12 cellular contexts compared by ENCODE assay signal in the genomic region with DNA sequence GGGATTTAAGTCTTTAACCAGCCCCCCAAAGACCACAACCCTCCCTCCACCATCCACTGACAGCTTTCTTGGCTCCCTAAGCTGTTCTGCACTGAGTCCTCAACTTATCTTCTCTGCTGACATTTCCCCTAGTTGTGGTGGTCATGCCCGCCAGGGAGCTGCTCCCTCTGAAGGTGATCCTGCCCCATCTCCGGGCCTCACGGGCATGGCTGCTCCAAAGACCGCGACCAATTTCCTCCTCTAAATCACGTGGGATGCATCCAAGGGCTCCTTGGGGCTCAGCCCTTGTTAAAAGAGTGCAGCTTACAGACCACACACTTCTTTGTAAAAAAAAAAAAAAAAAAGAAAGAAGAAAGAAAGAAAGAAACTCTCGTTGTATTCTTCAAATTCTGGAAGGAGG. TPM values are rescaled to one million over a fixed set of nuclear protein-coding genes. Genes with fewer than 3 reads are reported as not detected.
DNase-seq lines count a peak whose midpoint lies in the region; ATAC-seq, FAIRE-seq and TF ChIP-seq lines count a peak whose summit lies in the region.
"Had no signal": no experiment of that assay in that cellular context is flagged by ENCODE, and none has a peak within 500 bp of the region (broad histone marks: within the 10 kb centered on the region; RNA-seq: fewer than 3 reads in every experiment).

No MANE protein-coding gene starts in this region.

- no peak for FAIRE-seq in astrocyte (lab: Jason Lieb, UNC)
- FAIRE-seq: endometrium had no signal

- peak overlapping the region; percentile 78 for H3K4me2 ChIP-seq in astrocyte (ENCODE audit: low read length)

- H2AFZ ChIP-seq in astrocyte (ENCODE audit: low read depth, low read length), result no peak overlapping the region

- H3K27ac Mint-ChIP-seq in T-helper 1 cell treated with Interleukin-12 subunit alpha and Interleukin-12 subunit beta and Interleukin-4 antibody, amounts not matched to agents 30 μg/mL and 1 μg/mL, for 36 hours, result peak overlapping the region; percentile 98
- peak overlapping the region; percentile 100 for H3K27ac Mint-ChIP-seq in astrocyte (ENCODE audit: unreplicated experiment)

- no peaks in the 10 kb centered on the region for H3K27me3 Mint-ChIP-seq in T-helper 1 cell treated with Interleukin-12 subunit alpha and Interleukin-12 subunit beta and Interleukin-4 antibody, amounts not matched to agents 30 μg/mL and 1 μg/mL, for 36 hours (ENCODE audit: low read depth)
- H3K27me3 Mint-ChIP-seq in astrocyte (ENCODE audit: low read depth, unreplicated experiment), result no peaks in the 10 kb centered on the region

- no peak for TF ChIP-seq EP300 in suprapubic skin (IDR thresholded peaks at IDR 0.05)

- TF ChIP-seq POLR2A in suprapubic skin (IDR thresholded peaks at IDR 0.05), result no peak

- no peak for DNase-seq in T-helper 1 cell
- no peak for DNase-seq in astrocyte (ENCODE audit: low read depth)
- no peak for DNase-seq in suprapubic skin (ENCODE audit: low spot score in 2 of 2)
- no peak for DNase-seq in NCI-H524 (lab: John Stamatoyannopoulos, UW)
- no peak for DNase-seq in NCI-H1092 (lab: John Stamatoyannopoulos, UW)
- DNase-seq: NCI-H2227 treated with DMSO at 0.1 percent for 48 hours had no signal

- H3K36me3 ChIP-seq in astrocyte (ENCODE audit: insufficient read depth, low read length), result no peaks in the 10 kb centered on the region
- H3K36me3 ChIP-seq in liver (ENCODE audit: control insufficient read depth in 4 of 4, insufficient read depth in 3 of 4, low read depth in 1 of 4, low read length in 3 of 4), result no peaks in the 10 kb centered on the region
- no peaks in the 10 kb centered on the region for H3K36me3 ChIP-seq in suprapubic skin

- no peaks in the 10 kb centered on the region for H3K79me2 ChIP-seq in astrocyte (ENCODE audit: insufficient read depth, low read length)

- no peak for ATAC-seq in GM18870 (IDR thresholded peaks at IDR 0.05; ENCODE audit: unreplicated experiment)

- no peak overlapping the region for H3K4me3 ChIP-seq in astrocyte (ENCODE audit: insufficient read depth, low read depth, low read length)
- H3K4me3 ChIP-seq in liver (ENCODE audit: low read depth in 1 of 3, low read length in 3 of 3), result no peak overlapping the region
- H3K4me3 ChIP-seq in suprapubic skin, result no peak overlapping the region

- peak overlapping the region; percentile 77 for H3K9ac ChIP-seq in astrocyte (ENCODE audit: low read length)
- peak overlapping the region; percentile 82 to 88 for H3K9ac ChIP-seq in liver (ENCODE audit: low read depth in 1 of 2, low read length in 2 of 2)

- H3K9me3 ChIP-seq in astrocyte (ENCODE audit: insufficient read depth, low read depth, low read length) (no peaks in the 10 kb centered on the region), liver (ENCODE audit: control insufficient read depth in 4 of 4, low read length in 3 of 4) (no peaks in the 10 kb centered on the region), suprapubic skin (no peaks in the 10 kb centered on the region)

- peak overlapping the region; percentile 93 for H3K27ac ChIP-seq in astrocyte (ENCODE audit: low read depth, low read length)
- H3K27ac ChIP-seq in liver (ENCODE audit: low read depth in 1 of 2, low read length in 2 of 2), result peak overlapping the region; percentile 97 to 99
- H3K27ac ChIP-seq in suprapubic skin, result peak overlapping the region; percentile 89
- H3K27ac ChIP-seq: 22Rv1 had no signal

- H3K9me3 Mint-ChIP-seq in T-helper 1 cell treated with Interleukin-12 subunit alpha and Interleukin-12 subunit beta and Interleukin-4 antibody, amounts not matched to agents 30 μg/mL and 1 μg/mL, for 36 hours, result no peaks in the 10 kb centered on the region
- peaks cover 4% of the 10 kb centered on the region for H3K9me3 Mint-ChIP-seq in astrocyte (ENCODE audit: unreplicated experiment)
- H3K9me3 Mint-ChIP-seq: activated T-cell treated with anti-CD3 and anti-CD28 coated beads, Interleukin-2, amount 50 U/mL, for 4 hours had no signal

- peak overlapping the region; percentile 15 for H3K4me3 Mint-ChIP-seq in T-helper 1 cell treated with Interleukin-12 subunit alpha and Interleukin-12 subunit beta and Interleukin-4 antibody, amounts not matched to agents 30 μg/mL and 1 μg/mL, for 36 hours
- H3K4me3 Mint-ChIP-seq in astrocyte (ENCODE audit: unreplicated experiment), result no peak overlapping the region
- H3K4me3 Mint-ChIP-seq: activated T-cell treated with anti-CD3 and anti-CD28 coated beads, Interleukin-2, amount 50 U/mL, for 4 hours had no signal

- H3K4me1 ChIP-seq in astrocyte (ENCODE audit: insufficient read depth, low read length) (peaks cover 38% of the 10 kb centered on the region), liver (ENCODE audit: control insufficient read depth in 4 of 4, insufficient read depth in 4 of 4, low read length in 3 of 4) (peaks cover 8 to 36% (median 17%) of the 10 kb centered on the region in 4 donors), suprapubic skin (peaks cover 42% of the 10 kb centered on the region)

- H4K20me1 ChIP-seq in astrocyte (ENCODE audit: insufficient read depth, low read length), result no peaks in the 10 kb centered on the region

- H3K27me3 ChIP-seq in astrocyte (ENCODE audit: insufficient read depth, low read length), result no peaks in the 10 kb centered on the region
- no peaks in the 10 kb centered on the region for H3K27me3 ChIP-seq in liver (ENCODE audit: control insufficient read depth in 4 of 4, insufficient read depth in 4 of 4, low read length in 3 of 4)
- H3K27me3 ChIP-seq in suprapubic skin, result no peaks in the 10 kb centered on the region

- no peaks in the 10 kb centered on the region for H3K36me3 Mint-ChIP-seq in T-helper 1 cell treated with Interleukin-12 subunit alpha and Interleukin-12 subunit beta and Interleukin-4 antibody, amounts not matched to agents 30 μg/mL and 1 μg/mL, for 36 hours (ENCODE audit: low read depth)
- H3K36me3 Mint-ChIP-seq in astrocyte (ENCODE audit: low read depth, unreplicated experiment), result no peaks in the 10 kb centered on the region

- TF ChIP-seq CTCF in astrocyte (IDR thresholded peaks at IDR 0.05; ENCODE audit: insufficient read depth, low read depth, low read length) (no peak), liver (IDR thresholded peaks at IDR 0.05; ENCODE audit: low read depth, low read length, missing input control) (no peak), suprapubic skin (IDR thresholded peaks at IDR 0.05) (no peak)

- no peak for TF ChIP-seq RAD21 in liver (IDR thresholded peaks at IDR 0.05)

- H3K4me1 Mint-ChIP-seq in T-helper 1 cell treated with Interleukin-12 subunit alpha and Interleukin-12 subunit beta and Interleukin-4 antibody, amounts not matched to agents 30 μg/mL and 1 μg/mL, for 36 hours (ENCODE audit: low read depth), result peaks cover 59% of the 10 kb centered on the region
- H3K4me1 Mint-ChIP-seq in astrocyte (ENCODE audit: low read depth, unreplicated experiment), result peaks cover 56% of the 10 kb centered on the region

- 94% methylated on average over 7 of the region's 7 CpGs for WGBS in liver
- WGBS in suprapubic skin, result 85% methylated on average over 7 of the region's 7 CpGs

TF ChIP-seq in liver, 16 proteins besides CTCF, POLR2A, EP300 and RAD21 (continues in another document):
- TF ChIP-seq FOXA2 (IDR thresholded peaks at IDR 0.05), result no peak
- TF ChIP-seq ZBTB33 (IDR thresholded peaks at IDR 0.05), result no peak
- no peak for TF ChIP-seq YY1 (IDR thresholded peaks at IDR 0.05)
- TF ChIP-seq SP1 (IDR thresholded peaks at IDR 0.05), result no peak
- TF ChIP-seq MAX (IDR thresholded peaks at IDR 0.05), result no peak
- no peak for TF ChIP-seq GABPA (IDR thresholded peaks at IDR 0.05 in 1 of 2, conservative IDR thresholded peaks at IDR 0.05 in 1 of 2)
- no peak for TF ChIP-seq TAF1 (conservative IDR thresholded peaks at IDR 0.05)
- TF ChIP-seq EGR1 (IDR thresholded peaks at IDR 0.05; ENCODE audit: low read depth in 2 of 2), result no peak
- TF ChIP-seq ATF3 (IDR thresholded peaks at IDR 0.05), result no peak
- TF ChIP-seq RXRA (IDR thresholded peaks at IDR 0.05), result no peak
- no peak for TF ChIP-seq HNF4A (conservative IDR thresholded peaks at IDR 0.05)
- TF ChIP-seq FOXA1 (IDR thresholded peaks at IDR 0.05), result no peak
- no peak for TF ChIP-seq JUND (IDR thresholded peaks at IDR 0.05)
- TF ChIP-seq NR2F2 (IDR thresholded peaks at IDR 0.05), result no peak

RNA-seq across cellular contexts. Expression of gene KLF6, which starts 27.1 kb away (rescaled TPM):
- total RNA-seq in astrocyte, result 250 and 319 TPM in 2 replicates
- 10 to 100 TPM; 17.7 to 26.6 TPM for total RNA-seq in liver
- 100 to 1,000 TPM in 1 of 2 donors, 10 to 100 TPM in 1; 11.0 to 124 TPM for polyA plus RNA-seq in liver
- 100 to 1,000 TPM; 242 to 484 (median 276) TPM for total RNA-seq in suprapubic skin
